In genomic region chr1:171484760-171485374, GRCh38 we compare ENCODE assay signal across 8 cellular contexts. TPM values are rescaled to one million over a fixed set of nuclear protein-coding genes. Genes with fewer than 3 reads are reported as not detected.
A peak's percentile ranks its signal among the peaks of the same experiment; 100 is the strongest.
DNase-seq lines count a peak whose midpoint lies in the region; ATAC-seq and TF ChIP-seq lines count a peak whose summit lies in the region.

No MANE protein-coding gene starts in this region.

- H4K20me1 ChIP-seq in SU-DHL-6 (ENCODE audit: low read depth, low read length) = peaks cover 36% of the 10 kb centered on the region

- H3K36me3 ChIP-seq in BE2C = peaks cover 3% of the 10 kb centered on the region
- 0 out of 2 replicates have a peak, but pooled peaks cover 3% of the 10 kb centered on the region for H3K36me3 ChIP-seq in SU-DHL-6 (ENCODE audit: low read length)
- no peaks in the 10 kb centered on the region for H3K36me3 ChIP-seq in rectal smooth muscle tissue (ENCODE audit: control insufficient read depth, insufficient read depth, low read length)

- H3K79me2 ChIP-seq in SU-DHL-6 (ENCODE audit: insufficient read depth, low read length) = peaks cover 45% of the 10 kb centered on the region

- H3K9me2 ChIP-seq in SU-DHL-6 (replicated peaks; ENCODE audit: insufficient read depth, low read length) = no peaks in the 10 kb centered on the region

- peak overlapping the region; percentile 74 for H2AFZ ChIP-seq in SU-DHL-6 (ENCODE audit: low read depth, low read length, severe bottlenecking)

- H3K9me3 ChIP-seq in BE2C = no peaks in the 10 kb centered on the region
- H3K9me3 ChIP-seq in SU-DHL-6 (ENCODE audit: insufficient read depth, low read length) = no peaks in the 10 kb centered on the region

- H3K27ac ChIP-seq in SU-DHL-6 (ENCODE audit: low read depth, low read length) = peak overlapping the region; percentile 33; the same call in 1 of the 2 replicates
- peak overlapping the region; percentile 98 for H3K27ac ChIP-seq in rectal smooth muscle tissue (ENCODE audit: low read depth, low read length)

- DNase-seq in BE2C (no peak), foreskin fibroblast (peak in 1 of 2 donors; percentile 7), GM03348 (ENCODE audit: low spot score) (no peak), SHP77 (lab: John Stamatoyannopoulos, UW) (no peak)

- no peaks in the 10 kb centered on the region for H3K27me3 ChIP-seq in BE2C
- H3K27me3 ChIP-seq in SU-DHL-6 (ENCODE audit: low read length) = no peaks in the 10 kb centered on the region
- H3K27me3 ChIP-seq in rectal smooth muscle tissue (ENCODE audit: control insufficient read depth, insufficient read depth, low read length) = no peaks in the 10 kb centered on the region

- H3K4me2 ChIP-seq in SU-DHL-6 (ENCODE audit: low read depth, low read length, poor library complexity, severe bottlenecking) = peak overlapping the region; percentile 72

- H3K9ac ChIP-seq in SU-DHL-6 (ENCODE audit: low read length) (peak overlapping the region; percentile 95), rectal smooth muscle tissue (ENCODE audit: low read length) (peak overlapping the region; percentile 68)

- ATAC-seq in GM19043 (IDR thresholded peaks at IDR 0.05; ENCODE audit: low read depth, unreplicated experiment) (peak; percentile 44), HG03135 (IDR thresholded peaks at IDR 0.05; ENCODE audit: unreplicated experiment) (peak; percentile 54)

- H3K4me3 ChIP-seq in BE2C (ENCODE audit: low read depth, low read length) (peak overlapping the region; percentile 98), SU-DHL-6 (ENCODE audit: insufficient read depth, low read length, poor library complexity, severe bottlenecking) (peak overlapping the region; percentile 58), foreskin fibroblast (ENCODE audit: low read depth in 1 of 2, low read length in 2 of 2) (peak overlapping the region; percentile 68 to 100), rectal smooth muscle tissue (ENCODE audit: low read length) (peak overlapping the region; percentile 79)

- TF ChIP-seq CTCF in BE2C (IDR thresholded peaks at IDR 0.05; ENCODE audit: low read depth, low read length) (no peak), SU-DHL-6 (IDR thresholded peaks at IDR 0.05; ENCODE audit: insufficient read depth, low read length, poor library complexity, severe bottlenecking) (peak; percentile 72), foreskin fibroblast (IDR thresholded peaks at IDR 0.05; ENCODE audit: low read depth, low read length) (no peak)

- H3F3A ChIP-seq in SU-DHL-6 (ENCODE audit: insufficient read depth) = peaks cover 4% of the 10 kb centered on the region

- H3K4me1 ChIP-seq in BE2C (no peaks in the 10 kb centered on the region), rectal smooth muscle tissue (ENCODE audit: control insufficient read depth, insufficient read depth, low read length) (peaks cover 8% of the 10 kb centered on the region)

RNA-seq across cellular contexts. Expression of gene PRRC2C, which starts 0.5 kb away (rescaled TPM):
- 96.9 TPM for polyA plus RNA-seq in BE2C (2012; ENCODE audit: insufficient read depth, insufficient read length, low read depth)
